In genomic region chr5:151005187-151005974, GRCh38 we compare ENCODE assay signal across 13 cellular contexts. TPM values are rescaled to one million over a fixed set of nuclear protein-coding genes. Genes with fewer than 3 reads are reported as not detected.
DNase-seq lines count a peak whose midpoint lies in the region; ATAC-seq, FAIRE-seq and TF ChIP-seq lines count a peak whose summit lies in the region.
"Had no signal": no experiment of that assay in that cellular context is flagged by ENCODE, and none has a peak within 500 bp of the region (broad histone marks: within the 10 kb centered on the region; RNA-seq: fewer than 3 reads in every experiment).

No MANE protein-coding gene starts in this region.

- DNase-seq in WERI-Rb-1 = peak; percentile 19
- peak; percentile 65 for DNase-seq in Right ventricle myocardium superior
- DNase-seq in tibial artery = peak; percentile 85 to 91
- DNase-seq in COLO668 (lab: John Stamatoyannopoulos, UW; ENCODE audit: unreplicated experiment) = no peak
- no peak for DNase-seq in GM19239 (ENCODE audit: insufficient read length, low spot score)
- no peak for DNase-seq in GF-D8 (lab: John Stamatoyannopoulos, UW)
- DNase-seq: activated B cell treated with CpG ODN at 0.5 μM for 24 hours, naive B cell, NCI-H146 had no signal

- no peak overlapping the region for H3K27ac ChIP-seq in WERI-Rb-1
- peak overlapping the region; percentile 54 for H3K27ac ChIP-seq in muscle layer of colon (ENCODE audit: low read depth, low read length)
- peak overlapping the region; percentile 66 to 79 for H3K27ac ChIP-seq in tibial artery
- H3K27ac ChIP-seq: SK-N-MC had no signal

- TF ChIP-seq CTCF in WERI-Rb-1 (IDR thresholded peaks at IDR 0.05; ENCODE audit: low read depth, low read length) = no peak
- TF ChIP-seq CTCF in tibial artery (IDR thresholded peaks at IDR 0.05) = no peak

- ATAC-seq in Right ventricle myocardium superior (ENCODE audit: poor library complexity) = peak; percentile 55
- no peak for ATAC-seq in GM18861 (IDR thresholded peaks at IDR 0.05; ENCODE audit: unreplicated experiment)

- H3K9me3 ChIP-seq in WERI-Rb-1 (ENCODE audit: severe bottlenecking) (no peaks in the 10 kb centered on the region), muscle layer of colon (ENCODE audit: low read length) (no peaks in the 10 kb centered on the region), tibial artery (no peaks in the 10 kb centered on the region)

- peaks cover 28% of the 10 kb centered on the region for H3K4me1 ChIP-seq in muscle layer of colon (ENCODE audit: insufficient read depth, low read length)
- H3K4me1 ChIP-seq in tibial artery = peaks cover 0 to 29% (median 22%) of the 10 kb centered on the region in 4 donors

- H3K4me3 ChIP-seq in WERI-Rb-1 (ENCODE audit: low read depth, low read length) = no peak overlapping the region
- H3K4me3 ChIP-seq in muscle layer of colon (ENCODE audit: low read depth in 1 of 2, low read length in 2 of 2) = no peak overlapping the region
- H3K4me3 ChIP-seq in tibial artery = peak overlapping the region in 1 of 2 donors; percentile 28
- H3K4me3 ChIP-seq: SK-N-MC had no signal

- no peaks in the 10 kb centered on the region for H3K27me3 ChIP-seq in WERI-Rb-1 (ENCODE audit: insufficient read depth, low read depth, severe bottlenecking)
- no peaks in the 10 kb centered on the region for H3K27me3 ChIP-seq in muscle layer of colon (ENCODE audit: control insufficient read depth in 1 of 2, insufficient read depth in 2 of 2, low read length in 2 of 2)
- H3K27me3 ChIP-seq in tibial artery = no peaks in the 10 kb centered on the region

- intact Hi-C loops in Right ventricle myocardium superior (cut with DNase I) (loop anchor here (5.0 to 10.0 kb wide), 2 partner anchors 107 to 239 kb away; no protein-coding TSS in a partner anchor), tibial artery (cut with DNase I; ENCODE audit: low total_unique reads) (no loop called here)

- no peak for FAIRE-seq in GM19239 (lab: Jason Lieb, UNC)
- FAIRE-seq: endometrium had no signal

- H3K36me3 ChIP-seq in WERI-Rb-1 = no peaks in the 10 kb centered on the region
- no peaks in the 10 kb centered on the region for H3K36me3 ChIP-seq in muscle layer of colon (ENCODE audit: insufficient read depth, low read length)
- no peaks in the 10 kb centered on the region for H3K36me3 ChIP-seq in tibial artery

- no peak overlapping the region for H3K9ac ChIP-seq in muscle layer of colon (ENCODE audit: low read length)

RNA-seq across cellular contexts. Expression of gene GPX3, which starts 15.0 kb away (rescaled TPM):
- total RNA-seq in Right ventricle myocardium superior = 592 TPM

Comparison
In these comparisons a context has a peak if more than half of its experiments do, and no peak if none do; other contexts are left out.
1. DNase-seq: peak in WERI-Rb-1 (single experiment), Right ventricle myocardium superior (single experiment) and tibial artery (2 of 2); none in COLO668 (single experiment), GM19239 (single experiment) and GF-D8 (single experiment).